Comparison of ENCODE assay signal across 19 cellular contexts in genomic region chr7:101156277-101156676, GRCh38. TPM values are rescaled to one million over a fixed set of nuclear protein-coding genes. Genes with fewer than 3 reads are reported as not detected.
DNase-seq lines count a peak whose midpoint lies in the region; ATAC-seq and TF ChIP-seq lines count a peak whose summit lies in the region.
"Had no signal": no experiment of that assay in that cellular context is flagged by ENCODE, and none has a peak within 500 bp of the region (broad histone marks: within the 10 kb centered on the region; RNA-seq: fewer than 3 reads in every experiment).

No MANE protein-coding gene starts in this region.

- H3K79me2 ChIP-seq in DND-41 (ENCODE audit: insufficient read depth, low read length) = peaks cover 14% of the 10 kb centered on the region
- H3K79me2 ChIP-seq in Loucy (ENCODE audit: insufficient read depth, low read length) = peaks cover 15% of the 10 kb centered on the region
- peaks cover 37% of the 10 kb centered on the region for H3K79me2 ChIP-seq in mammary epithelial cell (ENCODE audit: insufficient read depth, low read length)

- H3K4me1 ChIP-seq in DND-41 (ENCODE audit: insufficient read depth, low read length) = peaks cover 17% of the 10 kb centered on the region
- peaks cover 7% of the 10 kb centered on the region for H3K4me1 ChIP-seq in Loucy (ENCODE audit: insufficient read depth, low read length, poor library complexity, severe bottlenecking)
- peaks cover 19% of the 10 kb centered on the region for H3K4me1 ChIP-seq in mammary epithelial cell (ENCODE audit: insufficient read depth, low read length)

- in situ Hi-C loops in mammary epithelial cell (cut with MboI; ENCODE audit: low sequenced_read_pairs in 2 of 2) = no loop called here

- H3K36me3 Mint-ChIP-seq in nephron progenitor cell (ENCODE audit: low read depth) = peaks cover 36% of the 10 kb centered on the region

- no peak overlapping the region for H2AFZ ChIP-seq in DND-41 (ENCODE audit: low read depth, low read length)
- H2AFZ ChIP-seq in Loucy (ENCODE audit: low read length) = no peak overlapping the region
- no peak overlapping the region for H2AFZ ChIP-seq in mammary epithelial cell (ENCODE audit: low read depth, low read length)

- H3K36me3 ChIP-seq in DND-41 (ENCODE audit: insufficient read depth, low read length) (peaks cover 32% of the 10 kb centered on the region), Loucy (ENCODE audit: insufficient read depth, low read length) (no peaks in the 10 kb centered on the region), mammary epithelial cell (ENCODE audit: insufficient read depth, low read length) (peaks cover 17% of the 10 kb centered on the region)

- dilution Hi-C loops in mammary epithelial cell (cut with HindIII; ENCODE audit: low sequenced_read_pairs) = loop anchor here (5.0 kb wide), 1 partner anchor 101 kb away; no protein-coding TSS in a partner anchor

- CTCF ChIA-PET in mammary epithelial cell (lab: Charles Lee; ENCODE audit: low non-redundant PET) = no interaction called here

- BruUV-seq in mammary epithelial cell (replicated peaks; lab: Mats Ljungman, UMichigan) = no TSS peak

- H3K4me2 ChIP-seq in DND-41 (ENCODE audit: insufficient read depth, low read length) (no peak overlapping the region), Loucy (ENCODE audit: low read depth, low read length, poor library complexity, severe bottlenecking) (no peak overlapping the region), mammary epithelial cell (ENCODE audit: insufficient read depth, low read depth, low read length) (peak overlapping the region; percentile 8)

- H3K9ac ChIP-seq in DND-41 (ENCODE audit: low read depth, low read length) = no peak overlapping the region
- H3K9ac ChIP-seq in Loucy (ENCODE audit: low read depth, low read length, poor library complexity, severe bottlenecking) = peak overlapping the region; percentile 96
- H3K9ac ChIP-seq in mammary epithelial cell (ENCODE audit: insufficient read depth, low read length) = no peak overlapping the region

- peaks cover 4% of the 10 kb centered on the region for H3K9me3 Mint-ChIP-seq in nephron progenitor cell
- H3K9me3 Mint-ChIP-seq: effector memory CD8-positive, alpha-beta T cell had no signal

- H3K27me3 ChIP-seq in DND-41 (ENCODE audit: insufficient read depth, low read length, poor library complexity) (no peaks in the 10 kb centered on the region), Loucy (ENCODE audit: insufficient read depth, low read length, poor library complexity, severe bottlenecking) (no peaks in the 10 kb centered on the region), mammary epithelial cell (ENCODE audit: insufficient read depth, low read length) (no peaks in the 10 kb centered on the region)
- H3K27me3 ChIP-seq: upper lobe of left lung had no signal

- H3K9me3 ChIP-seq in DND-41 (ENCODE audit: insufficient read depth, low read length, severe bottlenecking) (no peaks in the 10 kb centered on the region), Loucy (ENCODE audit: insufficient read depth, low read depth, low read length) (no peaks in the 10 kb centered on the region), mammary epithelial cell (replicated peaks; ENCODE audit: insufficient read depth, low read length) (no peaks in the 10 kb centered on the region)
- H3K9me3 ChIP-seq: upper lobe of left lung had no signal

- WGBS in mammary epithelial cell (ENCODE audit: low coverage, missing lambda C conversion rate) = 72% methylated on average over 6 of the region's 6 CpGs

- no peaks in the 10 kb centered on the region for H3K9me2 ChIP-seq in Loucy (replicated peaks; ENCODE audit: low read depth, low read length)

- no peaks in the 10 kb centered on the region for H3F3A ChIP-seq in Loucy (ENCODE audit: low read depth)

- TF ChIP-seq CTCF in DND-41 (IDR thresholded peaks at IDR 0.05; ENCODE audit: borderline replicate concordance, extremely low read depth, low read length, poor library complexity, severe bottlenecking) (peak; percentile 26), Loucy (conservative IDR thresholded peaks at IDR 0.05; ENCODE audit: low read length) (peak; percentile 38), mammary epithelial cell (conservative IDR thresholded peaks at IDR 0.05 in 1 of 2, IDR thresholded peaks at IDR 0.05 in 1 of 2; ENCODE audit: extremely low read depth in 1 of 2, insufficient read depth in 1 of 2, low read depth in 1 of 2, low read length in 2 of 2) (peak in 1 of 2 donors; percentile 22), nephron progenitor cell (IDR thresholded peaks at IDR 0.05) (no peak)

- H4K20me1 ChIP-seq in DND-41 (ENCODE audit: insufficient read depth, low read length) (no peaks in the 10 kb centered on the region), Loucy (ENCODE audit: insufficient read depth, low read length, poor library complexity, severe bottlenecking) (peaks cover 6% of the 10 kb centered on the region), mammary epithelial cell (ENCODE audit: insufficient read depth, low read length) (no peaks in the 10 kb centered on the region)

- peaks cover 47% of the 10 kb centered on the region for H3K4me1 Mint-ChIP-seq in nephron progenitor cell

- H3K4me3 ChIP-seq in DND-41 (ENCODE audit: low read depth in 1 of 2, low read length in 2 of 2) (no peak overlapping the region), Loucy (ENCODE audit: low read length, poor library complexity, severe bottlenecking) (no peak overlapping the region), mammary epithelial cell (replicated peaks in 1 of 3; ENCODE audit: insufficient read depth in 1 of 3, low read depth in 2 of 3, low read length in 3 of 3) (no peak overlapping the region)
- H3K4me3 ChIP-seq: lung had no signal

- no peak overlapping the region for H3K27ac Mint-ChIP-seq in nephron progenitor cell
- H3K27ac Mint-ChIP-seq: effector memory CD8-positive, alpha-beta T cell had no signal

- DNase-seq in DND-41 = no peak
- no peak for DNase-seq in mammary epithelial cell
- DNase-seq in nephron progenitor cell = no peak
- DNase-seq in NCI-H1930 (lab: John Stamatoyannopoulos, UW) = no peak
- DNase-seq in GOT3 (lab: John Stamatoyannopoulos, UW) = no peak
- DNase-seq: activated T-cell treated with anti-CD3 and anti-CD28 coated beads, Interleukin-2, amount 50 U/mL, for 48 hours; anterior cingulate cortex; DMS79; effector memory CD8-positive, alpha-beta T cell; NCI-H1436; NCI-H774; stimulated activated CD8-positive, alpha-beta memory T cell treated with anti-CD3 and anti-CD28 coated beads, Interleukin-4, amount 100 ng/mL, for 48 hours; upper lobe of left lung had no signal

- H3K27ac ChIP-seq in DND-41 (ENCODE audit: low read length) (no peak overlapping the region), mammary epithelial cell (ENCODE audit: insufficient read depth, low read depth, low read length) (no peak overlapping the region)
- H3K27ac ChIP-seq: upper lobe of left lung had no signal

- intact Hi-C loops in mammary epithelial cell (cut with micrococcal nuclease) = no loop called here

- ATAC-seq in DND-41 (ENCODE audit: insufficient read depth, low read depth) (no peak), HG03175 (IDR thresholded peaks at IDR 0.05; ENCODE audit: unreplicated experiment) (no peak), HG03571 (IDR thresholded peaks at IDR 0.05; ENCODE audit: unreplicated experiment) (no peak)
- ATAC-seq: activated CD4-positive, CD25-positive, alpha-beta regulatory T cell treated with anti-CD3 and anti-CD28 coated beads, Interleukin-2, amount 50 U/mL, for 24 hours; effector memory CD8-positive, alpha-beta T cell had no signal

- H3K27me3 Mint-ChIP-seq in nephron progenitor cell (ENCODE audit: low read depth, poor library complexity) = peaks cover 25% of the 10 kb centered on the region

- H3K4me3 Mint-ChIP-seq in nephron progenitor cell = peak overlapping the region; percentile 15
- H3K4me3 Mint-ChIP-seq: effector memory CD8-positive, alpha-beta T cell had no signal

RNA-seq across cellular contexts. Expression of gene AP1S1, which starts 2.0 kb away (rescaled TPM):
- 100 to 1,000 TPM; 102 to 107 TPM for total RNA-seq in mammary epithelial cell
- 232 TPM for polyA plus RNA-seq in mammary epithelial cell
- polyA minus RNA-seq in mammary epithelial cell = 172 TPM

RNA-seq across cellular contexts. Expression of gene VGF, which starts 9.1 kb away (rescaled TPM):
- under 1 TPM in 1 of 2 donors, not detected in 1; 0.54 TPM for total RNA-seq in mammary epithelial cell
- 0.08 TPM for polyA plus RNA-seq in mammary epithelial cell
- not detected for polyA minus RNA-seq in mammary epithelial cell

RNA-seq across cellular contexts. Expression of gene NAT16, which starts 23.8 kb away (rescaled TPM):
- not detected for total RNA-seq in mammary epithelial cell
- polyA plus RNA-seq in mammary epithelial cell = not detected
- polyA minus RNA-seq in mammary epithelial cell = not detected
- total RNA-seq: lung, upper lobe of left lung had no signal

RNA-seq across cellular contexts. Expression of gene SERPINE1, which starts 29.4 kb away (rescaled TPM):
- total RNA-seq in mammary epithelial cell = 100 to 1,000 TPM; 429 to 467 TPM
- 741 TPM for polyA plus RNA-seq in mammary epithelial cell
- 543 TPM for polyA minus RNA-seq in mammary epithelial cell

RNA-seq across cellular contexts. Expression of gene MOGAT3, which starts 44.6 kb away (rescaled TPM):
- total RNA-seq in mammary epithelial cell = not detected
- not detected for polyA plus RNA-seq in mammary epithelial cell
- polyA minus RNA-seq in mammary epithelial cell = not detected
- total RNA-seq: lung, omental fat pad, upper lobe of left lung had no signal
- polyA plus RNA-seq: lung had no signal
